8 cellular contexts compared by ENCODE assay signal in the genomic region with DNA sequence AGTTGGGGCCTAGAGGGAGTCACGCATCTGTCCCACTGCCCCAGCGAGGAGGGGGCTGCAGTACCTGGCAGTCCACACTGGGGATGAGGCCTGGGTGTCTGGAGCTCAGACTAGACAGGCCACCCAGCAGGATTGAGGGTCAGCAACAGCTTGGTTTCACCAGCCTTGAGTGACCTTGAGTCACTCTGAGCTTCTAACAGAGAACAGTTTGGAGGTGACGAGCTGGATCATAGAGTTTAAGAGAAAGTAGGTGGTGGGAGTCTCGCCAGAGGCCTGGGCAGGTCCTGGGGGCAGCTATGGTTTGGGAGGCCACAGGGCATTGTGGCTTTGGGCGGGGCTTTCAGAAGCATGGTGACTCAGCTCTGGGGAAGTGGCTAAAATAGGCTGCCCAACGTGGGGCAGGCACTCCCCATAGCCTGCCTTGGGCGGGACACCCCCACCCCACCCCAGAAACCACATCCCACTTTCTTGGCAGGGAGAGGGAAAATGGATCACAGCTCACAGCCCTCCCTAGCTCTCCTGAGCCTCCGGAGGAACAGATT. TPM values are rescaled to one million over a fixed set of nuclear protein-coding genes. Genes with fewer than 3 reads are reported as not detected.
DNase-seq lines count a peak whose midpoint lies in the region; ATAC-seq, FAIRE-seq and TF ChIP-seq lines count a peak whose summit lies in the region.

No MANE protein-coding gene starts in this region.

- H3K4me1 ChIP-seq in HCT116 (ENCODE audit: control insufficient read depth in 1 of 2, insufficient read depth in 2 of 2, low read length in 2 of 2), result peaks cover 82 to 91% of the 10 kb centered on the region in 2 experiments
- H3K4me1 ChIP-seq in MM.1S (ENCODE audit: low read length), result peaks cover 21% of the 10 kb centered on the region
- H3K4me1 ChIP-seq in vagina, result peaks cover 95% of the 10 kb centered on the region

- CTCF ChIA-PET in HCT116 (lab: Charles Lee), result interaction anchor here (0.8 to 1.3 kb wide), 5 partner anchors 17 to 734 kb away, joined by 4 to 9 read pairs (median 4); no protein-coding TSS in a partner anchor

- RAD21 ChIA-PET in HCT116 (lab: Charles Lee; ENCODE audit: low non-redundant PET in 1 of 2, low total read pairs in 2 of 2, uncharacterized antibody in 2 of 2, unreplicated experiment in 2 of 2), result interaction anchor here (0.5 to 1.7 kb wide), 5 partner anchors 17 to 130 kb away, joined by 3 to 7 read pairs (median 4); no protein-coding TSS in a partner anchor

- no peaks in the 10 kb centered on the region for H3F3A ChIP-seq in MM.1S (ENCODE audit: insufficient read depth, low read length)

- FAIRE-seq in bronchial epithelial cell (lab: Jason Lieb, UNC), result no peak

- H4K20me1 ChIP-seq in HCT116 (ENCODE audit: insufficient read depth) (no peaks in the 10 kb centered on the region), MM.1S (ENCODE audit: insufficient read depth, low read length) (no peaks in the 10 kb centered on the region)

- no peaks in the 10 kb centered on the region for H3K9me3 ChIP-seq in HCT116 (ENCODE audit: control insufficient read depth in 1 of 2, insufficient read depth in 1 of 2, low read depth in 1 of 2, low read length in 2 of 2)
- no peaks in the 10 kb centered on the region for H3K9me3 ChIP-seq in MM.1S (replicated peaks; ENCODE audit: insufficient read depth, low read length)
- H3K9me3 ChIP-seq in vagina, result no peaks in the 10 kb centered on the region

- POLR2A ChIA-PET in HCT116 (lab: Charles Lee), result interaction anchor here (1.4 to 2.0 kb wide), 8 partner anchors 9 to 79 kb away, joined by 3 to 15 read pairs (median 5); partner anchors contain the start of gene CDC42EP4

- H3K27me3 ChIP-seq in HCT116 (ENCODE audit: insufficient read depth, low read length) (no peaks in the 10 kb centered on the region), MM.1S (replicated peaks; ENCODE audit: insufficient read depth, low read length) (no peaks in the 10 kb centered on the region), bronchial epithelial cell (ENCODE audit: control insufficient read depth, insufficient read depth, low read length) (no peaks in the 10 kb centered on the region), vagina (no peaks in the 10 kb centered on the region)

- H3K27ac ChIP-seq in HCT116 (ENCODE audit: low read depth, low read length), result peak overlapping the region; percentile 94
- peak overlapping the region; percentile 73 for H3K27ac ChIP-seq in MM.1S (ENCODE audit: low read length)
- H3K27ac ChIP-seq in vagina, result peak overlapping the region; percentile 93

- H3K79me2 ChIP-seq in HCT116 (ENCODE audit: insufficient read depth, low read length) (peaks cover 98% of the 10 kb centered on the region), MM.1S (ENCODE audit: low read length) (peaks cover 3% of the 10 kb centered on the region; the same call in 1 of the 2 replicates)

- peaks cover 0 to under 1% of the 10 kb centered on the region in 2 experiments; a peak in 1 of 4 replicates for H3K36me3 ChIP-seq in HCT116 (ENCODE audit: control insufficient read depth in 1 of 2, insufficient read depth in 2 of 2, low read length in 2 of 2)
- H3K36me3 ChIP-seq in MM.1S (replicated peaks; ENCODE audit: insufficient read depth, low read length), result no peaks in the 10 kb centered on the region
- H3K36me3 ChIP-seq in bronchial epithelial cell (ENCODE audit: control insufficient read depth, insufficient read depth, low read length), result peaks cover 5% of the 10 kb centered on the region
- peaks cover 0 to 5% of the 10 kb centered on the region in 2 donors for H3K36me3 ChIP-seq in vagina

- H3K9me2 ChIP-seq in HCT116 (ENCODE audit: insufficient read depth) (no peaks in the 10 kb centered on the region), MM.1S (replicated peaks; ENCODE audit: insufficient read depth, low read length) (no peaks in the 10 kb centered on the region)

- H3K4me3 ChIP-seq in HCT116 (replicated peaks in 1 of 2; ENCODE audit: low read depth in 1 of 2, low read length in 2 of 2), result peak overlapping the region; percentile 38 to 50
- peak overlapping the region; percentile 28 for H3K4me3 ChIP-seq in MM.1S (ENCODE audit: low read length)
- H3K4me3 ChIP-seq in bronchial epithelial cell (ENCODE audit: low read depth, low read length), result no peak overlapping the region
- peak overlapping the region; percentile 9 to 30 for H3K4me3 ChIP-seq in vagina

- no peak for TF ChIP-seq RAD21 in HCT116 (IDR thresholded peaks at IDR 0.05; ENCODE audit: low read depth)

- H3K9ac ChIP-seq in HCT116 (ENCODE audit: low read length), result peak overlapping the region; percentile 81
- H3K9ac ChIP-seq in MM.1S (ENCODE audit: low read length), result peak overlapping the region; percentile 61

- BruUV-seq in HCT116 (replicated peaks; lab: Mats Ljungman, UMichigan), result no TSS peak

- H2AFZ ChIP-seq in HCT116 (ENCODE audit: low read depth, low read length, poor library complexity, severe bottlenecking), result no peak overlapping the region
- peak overlapping the region; percentile 81 for H2AFZ ChIP-seq in MM.1S (ENCODE audit: low read length)

- TF ChIP-seq CTCF in HCT116 (IDR thresholded peaks at IDR 0.05 in 2 of 3, conservative IDR thresholded peaks at IDR 0.05 in 1 of 3; ENCODE audit: borderline replicate concordance in 1 of 3, insufficient read depth in 1 of 3, low read depth in 2 of 3, low read length in 2 of 3) (no peak), MM.1S (IDR thresholded peaks at IDR 0.05; ENCODE audit: low read length) (no peak), bronchial epithelial cell (IDR thresholded peaks at IDR 0.05; ENCODE audit: insufficient read depth, low read length, severe bottlenecking) (no peak), vagina (IDR thresholded peaks at IDR 0.05) (no peak)

- peak; percentile 79 for DNase-seq in HCT116 (ENCODE audit: low read depth, low spot score)
- DNase-seq in MM.1S, result peak; percentile 78
- peak; percentile 78 for DNase-seq in bronchial epithelial cell (ENCODE audit: low read depth)
- DNase-seq in lung microvascular endothelial cell (ENCODE audit: low read depth in 2 of 2), result peak; percentile 26 to 63
- DNase-seq in vagina (ENCODE audit: extremely low spot score in 2 of 2), result no peak
- no peak for DNase-seq in activated CD4-positive, alpha-beta T cell treated with anti-CD3 and anti-CD28 coated beads for 1 hour
- no peak for DNase-seq in activated naive CD4-positive, alpha-beta T cell treated with anti-CD3 and anti-CD28 coated beads, Interleukin-2, amount 50 U/mL, for 16 hours

- TF ChIP-seq POLR2A in GM18505 (IDR thresholded peaks at IDR 0.05; ENCODE audit: borderline replicate concordance, extremely low read depth, insufficient read depth, insufficient read length) (no peak), HCT116 (IDR thresholded peaks at IDR 0.05; ENCODE audit: borderline replicate concordance, extremely low read depth, insufficient read depth, insufficient read length) (no peak), vagina (IDR thresholded peaks at IDR 0.05) (no peak)

- ATAC-seq in GM18505 (IDR thresholded peaks at IDR 0.05; ENCODE audit: unreplicated experiment), result peak; percentile 66
- peak; percentile 83 for ATAC-seq in HCT116

- H3K4me2 ChIP-seq in HCT116 (ENCODE audit: low read length) (peak overlapping the region; percentile 81), MM.1S (ENCODE audit: low read depth, low read length) (peak overlapping the region; percentile 94)

- intact Hi-C loops in HCT116 (cut with micrococcal nuclease) (loop anchor here (5.0 kb wide), 1 partner anchor 699 kb away; no protein-coding TSS in a partner anchor), vagina (cut with DNase I) (no loop called here)

TF ChIP-seq in HCT116, 20 proteins besides CTCF, POLR2A, EP300 and RAD21 (continues in another document):
- TF ChIP-seq JUND (IDR thresholded peaks at IDR 0.05) (peak; percentile 88), EZH2phosphoT487 (IDR thresholded peaks at IDR 0.05; ENCODE audit: borderline replicate concordance) (no peak), POLR2AphosphoS5 (IDR thresholded peaks at IDR 0.05; ENCODE audit: low read depth, low read length) (peak; percentile 72), ZFX (IDR thresholded peaks at IDR 0.05) (no peak), REST (IDR thresholded peaks at IDR 0.05; ENCODE audit: low read depth) (no peak), TCF7L2 (IDR thresholded peaks at IDR 0.05; ENCODE audit: borderline replicate concordance, extremely low read depth, insufficient read depth, insufficient read length) (no peak)
- TF ChIP-seq, protein P1, sequence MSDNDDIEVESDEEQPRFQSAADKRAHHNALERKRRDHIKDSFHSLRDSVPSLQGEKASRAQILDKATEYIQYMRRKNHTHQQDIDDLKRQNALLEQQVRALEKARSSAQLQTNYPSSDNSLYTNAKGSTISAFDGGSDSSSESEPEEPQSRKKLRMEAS (IDR thresholded peaks at IDR 0.05), result peak; percentile 75

RNA-seq across cellular contexts. Expression of gene CDC42EP4, which starts 20.5 kb away (rescaled TPM):
- 54.9 TPM for total RNA-seq in HCT116 (2021; ENCODE audit: unreplicated experiment)
- 43.4 and 51.6 TPM in 2 replicates for polyA plus RNA-seq in HCT116 (2012)
- 16.8 and 29.3 TPM in 2 replicates for total RNA-seq in bronchial epithelial cell
- total RNA-seq in lung microvascular endothelial cell, result 3.8 and 7.2 TPM in 2 replicates
- total RNA-seq in vagina, result 73.7 TPM

RNA-seq across cellular contexts. Expression of gene CPSF4L, which starts 29.7 kb away (rescaled TPM):
- not detected for total RNA-seq in HCT116 (2021; ENCODE audit: unreplicated experiment)
- polyA plus RNA-seq in HCT116 (2012), result 0.16 and 0.61 TPM in 2 replicates
- not detected in 2 replicates for total RNA-seq in bronchial epithelial cell
- not detected in 2 replicates for total RNA-seq in lung microvascular endothelial cell
- not detected for total RNA-seq in vagina

Comparison
In these comparisons a context has a peak if more than half of its experiments do, and no peak if none do; other contexts are left out.
1. DNase-seq: peak in HCT116 (single experiment), MM.1S (single experiment), bronchial epithelial cell (single experiment) and lung microvascular endothelial cell (2 of 2); none in vagina (0 of 2), activated CD4-positive, alpha-beta T cell treated with anti-CD3 and anti-CD28 coated beads for 1 hour (single experiment) and activated naive CD4-positive, alpha-beta T cell treated with anti-CD3 and anti-CD28 coated beads, Interleukin-2, amount 50 U/mL, for 16 hours (single experiment).
2. Peak in every context shown above with its lines, with median percentiles within 50 percentile points of each other: H3K27ac ChIP-seq.